ENCODE assay signal across 20 cellular contexts in the genomic region with DNA sequence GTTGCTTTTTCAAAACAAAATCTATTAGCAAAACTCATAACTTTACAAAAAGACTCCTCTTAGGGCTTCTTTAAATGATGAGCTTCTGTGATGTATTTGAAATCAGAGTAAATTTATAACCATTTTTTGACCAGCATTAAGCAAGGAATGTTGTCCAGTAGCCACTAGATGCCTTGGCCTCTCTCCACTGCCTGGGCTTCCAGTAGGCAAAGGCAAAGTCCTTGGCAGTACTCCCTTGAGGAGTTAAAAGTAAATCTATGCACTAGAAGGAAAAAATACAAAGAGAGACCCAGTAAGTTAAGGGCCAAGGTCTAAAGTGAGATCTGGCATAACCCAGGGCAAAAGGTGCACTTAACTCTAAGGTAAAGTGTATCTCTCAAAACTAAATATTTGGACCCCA. TPM values are rescaled to one million over a fixed set of nuclear protein-coding genes. Genes with fewer than 3 reads are reported as not detected.
DNase-seq lines count a peak whose midpoint lies in the region; ATAC-seq and TF ChIP-seq lines count a peak whose summit lies in the region.
"Had no signal": no experiment of that assay in that cellular context is flagged by ENCODE, and none has a peak within 500 bp of the region (broad histone marks: within the 10 kb centered on the region; RNA-seq: fewer than 3 reads in every experiment).

No MANE protein-coding gene starts in this region.

- H3K9me2 ChIP-seq in GM23338 (ENCODE audit: insufficient read depth): no peaks in the 10 kb centered on the region

- H3K4me2 ChIP-seq in GM23338 (no peak overlapping the region), neural progenitor cell (no peak overlapping the region)

- H3K4me1 ChIP-seq in GM23338 (ENCODE audit: insufficient read depth) (peaks cover 20% of the 10 kb centered on the region), neural progenitor cell (peaks cover 30% of the 10 kb centered on the region)
- H3K4me1 ChIP-seq: BE2C had no signal

- no peaks in the 10 kb centered on the region for H3F3A ChIP-seq in GM23338 (replicated peaks; ENCODE audit: low read depth)
- H3F3A ChIP-seq in neural progenitor cell (ENCODE audit: low read depth): peaks cover 17% of the 10 kb centered on the region

- no peak for DNase-seq in GM23338 (ENCODE audit: low spot score)
- peak; percentile 41 for DNase-seq in fibroblast of peridontal ligament (ENCODE audit: extremely low read depth)
- DNase-seq in neural progenitor cell (ENCODE audit: low spot score): no peak
- no peak for DNase-seq in G401 (ENCODE audit: low spot score)
- no peak for DNase-seq in stimulated activated CD4-positive, alpha-beta T cell treated with anti-CD3 and anti-CD28 coated beads, Interleukin-1b, Interleukin-23, amount 100 ng/mL, for 48 hours
- DNase-seq in activated CD4-positive, CD25-positive, alpha-beta regulatory T cell treated with anti-CD3 and anti-CD28 coated beads, Interleukin-2, amount 50 U/mL, for 72 hours: no peak
- DNase-seq: BE2C; C1 segment of cervical spinal cord; CD4-positive, CD25-positive, alpha-beta regulatory T cell; CD8-positive, alpha-beta memory T cell; COR-L47; DMS 273 treated with DMSO at 0.1 percent for 48 hours; DMS53; DND-41; EL had no signal

- H3K27ac ChIP-seq in GM23338 (ENCODE audit: low read depth): no peak overlapping the region
- H3K27ac ChIP-seq in neural progenitor cell: peak overlapping the region; percentile 53
- H3K27ac ChIP-seq: HL-60 had no signal

- peaks cover 4% of the 10 kb centered on the region for H3K27me3 Mint-ChIP-seq in GM23338 (ENCODE audit: insufficient read depth, low read depth, poor library complexity)
- peaks cover 3% of the 10 kb centered on the region for H3K27me3 Mint-ChIP-seq in neural progenitor cell (ENCODE audit: insufficient read depth, low read depth)
- H3K27me3 Mint-ChIP-seq: CD4-positive, CD25-positive, alpha-beta regulatory T cell; CD8-positive, alpha-beta memory T cell had no signal

- H3K4me3 Mint-ChIP-seq in GM23338 (no peak overlapping the region), neural progenitor cell (no peak overlapping the region)
- H3K4me3 Mint-ChIP-seq: CD4-positive, CD25-positive, alpha-beta regulatory T cell; CD8-positive, alpha-beta memory T cell had no signal

- no peaks in the 10 kb centered on the region for H3K79me2 ChIP-seq in GM23338 (replicated peaks; ENCODE audit: insufficient read depth)
- no peaks in the 10 kb centered on the region for H3K79me2 ChIP-seq in neural progenitor cell (ENCODE audit: low read depth)

- H3K9me3 Mint-ChIP-seq in GM23338 (no peaks in the 10 kb centered on the region; the same call in 2 of the 3 replicates), neural progenitor cell (no peaks in the 10 kb centered on the region)

- H3K9ac ChIP-seq in neural progenitor cell: no peak overlapping the region

- H3K36me3 ChIP-seq in GM23338 (ENCODE audit: insufficient read depth) (no peaks in the 10 kb centered on the region), neural progenitor cell (peaks cover 11% of the 10 kb centered on the region)
- H3K36me3 ChIP-seq: BE2C, HAP-1 had no signal

- ATAC-seq in GM23338: no peak

- H3K27ac Mint-ChIP-seq in GM23338 (no peak overlapping the region), neural progenitor cell (no peak overlapping the region)
- H3K27ac Mint-ChIP-seq: CD4-positive, CD25-positive, alpha-beta regulatory T cell; CD8-positive, alpha-beta memory T cell had no signal

- no peak for TF ChIP-seq CTCF in GM23338 (conservative IDR thresholded peaks at IDR 0.05; ENCODE audit: low read depth in 2 of 2)
- no peak for TF ChIP-seq CTCF in neural progenitor cell (IDR thresholded peaks at IDR 0.05)

- H3K9me3 ChIP-seq in neural progenitor cell (ENCODE audit: low read depth): peaks cover 5% of the 10 kb centered on the region
- H3K9me3 ChIP-seq: BE2C, HAP-1 had no signal

- in situ Hi-C loops in G401 (cut with HindIII; ENCODE audit: low sequenced_read_pairs): no loop called here

- H3K4me1 Mint-ChIP-seq in GM23338 (peaks cover 34% of the 10 kb centered on the region), neural progenitor cell (peaks cover 3% of the 10 kb centered on the region)
- H3K4me1 Mint-ChIP-seq: CD4-positive, CD25-positive, alpha-beta regulatory T cell; CD8-positive, alpha-beta memory T cell had no signal

- H3K27me3 ChIP-seq in GM23338 (ENCODE audit: insufficient read depth) (no peaks in the 10 kb centered on the region), neural progenitor cell (no peaks in the 10 kb centered on the region)
- H3K27me3 ChIP-seq: BE2C had no signal

- H2AFZ ChIP-seq in GM23338: peak overlapping the region; percentile 38; the same call in 1 of the 2 replicates
- no peak overlapping the region for H2AFZ ChIP-seq in neural progenitor cell (replicated peaks)

- H3K4me3 ChIP-seq in GM23338 (no peak overlapping the region), neural progenitor cell (no peak overlapping the region)
- H3K4me3 ChIP-seq: HAP-1 had no signal

- H3K36me3 Mint-ChIP-seq in GM23338 (ENCODE audit: low read depth): no peaks in the 10 kb centered on the region; the same call in 2 of the 3 replicates
- H3K36me3 Mint-ChIP-seq in neural progenitor cell: peaks cover 4% of the 10 kb centered on the region

- H4K20me1 ChIP-seq in GM23338 (replicated peaks; ENCODE audit: insufficient read depth) (no peaks in the 10 kb centered on the region), neural progenitor cell (ENCODE audit: low read depth) (no peaks in the 10 kb centered on the region)

TF ChIP-seq in GM23338, 12 proteins besides CTCF, POLR2A, EP300 and RAD21 (continues in another document):
- TF ChIP-seq, protein P1, sequence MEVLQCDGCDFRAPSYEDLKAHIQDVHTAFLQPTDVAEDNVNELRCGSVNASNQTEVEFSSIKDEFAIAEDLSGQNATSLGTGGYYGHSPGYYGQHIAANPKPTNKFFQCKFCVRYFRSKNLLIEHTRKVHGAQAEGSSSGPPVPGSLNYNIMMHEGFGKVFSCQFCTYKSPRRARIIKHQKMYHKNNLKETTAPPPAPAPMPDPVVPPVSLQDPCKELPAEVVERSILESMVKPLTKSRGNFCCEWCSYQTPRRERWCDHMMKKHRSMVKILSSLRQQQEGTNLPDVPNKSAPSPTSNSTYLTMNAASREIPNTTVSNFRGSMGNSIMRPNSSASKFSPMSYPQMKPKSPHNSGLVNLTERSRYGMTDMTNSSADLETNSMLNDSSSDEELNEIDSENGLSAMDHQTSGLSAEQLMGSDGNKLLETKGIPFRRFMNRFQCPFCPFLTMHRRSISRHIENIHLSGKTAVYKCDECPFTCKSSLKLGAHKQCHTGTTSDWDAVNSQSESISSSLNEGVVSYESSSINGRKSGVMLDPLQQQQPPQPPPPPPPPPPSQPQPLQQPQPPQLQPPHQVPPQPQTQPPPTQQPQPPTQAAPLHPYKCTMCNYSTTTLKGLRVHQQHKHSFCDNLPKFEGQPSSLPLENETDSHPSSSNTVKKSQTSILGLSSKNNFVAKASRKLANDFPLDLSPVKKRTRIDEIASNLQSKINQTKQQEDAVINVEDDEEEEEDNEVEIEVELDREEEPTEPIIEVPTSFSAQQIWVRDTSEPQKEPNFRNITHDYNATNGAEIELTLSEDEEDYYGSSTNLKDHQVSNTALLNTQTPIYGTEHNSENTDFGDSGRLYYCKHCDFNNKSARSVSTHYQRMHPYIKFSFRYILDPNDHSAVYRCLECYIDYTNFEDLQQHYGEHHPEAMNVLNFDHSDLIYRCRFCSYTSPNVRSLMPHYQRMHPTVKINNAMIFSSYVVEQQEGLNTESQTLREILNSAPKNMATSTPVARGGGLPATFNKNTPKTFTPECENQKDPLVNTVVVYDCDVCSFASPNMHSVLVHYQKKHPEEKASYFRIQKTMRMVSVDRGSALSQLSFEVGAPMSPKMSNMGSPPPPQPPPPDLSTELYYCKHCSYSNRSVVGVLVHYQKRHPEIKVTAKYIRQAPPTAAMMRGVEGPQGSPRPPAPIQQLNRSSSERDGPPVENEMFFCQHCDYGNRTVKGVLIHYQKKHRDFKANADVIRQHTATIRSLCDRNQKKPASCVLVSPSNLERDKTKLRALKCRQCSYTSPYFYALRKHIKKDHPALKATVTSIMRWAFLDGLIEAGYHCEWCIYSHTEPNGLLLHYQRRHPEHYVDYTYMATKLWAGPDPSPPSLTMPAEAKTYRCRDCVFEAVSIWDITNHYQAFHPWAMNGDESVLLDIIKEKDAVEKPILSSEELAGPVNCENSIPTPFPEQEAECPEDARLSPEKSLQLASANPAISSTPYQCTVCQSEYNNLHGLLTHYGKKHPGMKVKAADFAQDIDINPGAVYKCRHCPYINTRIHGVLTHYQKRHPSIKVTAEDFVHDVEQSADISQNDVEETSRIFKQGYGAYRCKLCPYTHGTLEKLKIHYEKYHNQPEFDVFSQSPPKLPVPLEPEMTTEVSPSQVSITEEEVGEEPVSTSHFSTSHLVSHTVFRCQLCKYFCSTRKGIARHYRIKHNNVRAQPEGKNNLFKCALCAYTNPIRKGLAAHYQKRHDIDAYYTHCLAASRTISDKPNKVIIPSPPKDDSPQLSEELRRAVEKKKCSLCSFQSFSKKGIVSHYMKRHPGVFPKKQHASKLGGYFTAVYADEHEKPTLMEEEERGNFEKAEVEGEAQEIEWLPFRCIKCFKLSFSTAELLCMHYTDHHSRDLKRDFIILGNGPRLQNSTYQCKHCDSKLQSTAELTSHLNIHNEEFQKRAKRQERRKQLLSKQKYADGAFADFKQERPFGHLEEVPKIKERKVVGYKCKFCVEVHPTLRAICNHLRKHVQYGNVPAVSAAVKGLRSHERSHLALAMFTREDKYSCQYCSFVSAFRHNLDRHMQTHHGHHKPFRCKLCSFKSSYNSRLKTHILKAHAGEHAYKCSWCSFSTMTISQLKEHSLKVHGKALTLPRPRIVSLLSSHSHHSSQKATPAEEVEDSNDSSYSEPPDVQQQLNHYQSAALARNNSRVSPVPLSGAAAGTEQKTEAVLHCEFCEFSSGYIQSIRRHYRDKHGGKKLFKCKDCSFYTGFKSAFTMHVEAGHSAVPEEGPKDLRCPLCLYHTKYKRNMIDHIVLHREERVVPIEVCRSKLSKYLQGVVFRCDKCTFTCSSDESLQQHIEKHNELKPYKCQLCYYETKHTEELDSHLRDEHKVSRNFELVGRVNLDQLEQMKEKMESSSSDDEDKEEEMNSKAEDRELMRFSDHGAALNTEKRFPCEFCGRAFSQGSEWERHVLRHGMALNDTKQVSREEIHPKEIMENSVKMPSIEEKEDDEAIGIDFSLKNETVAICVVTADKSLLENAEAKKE (CRISPR knock-in tag; IDR thresholded peaks at IDR 0.05): no peak
- TF ChIP-seq EZH2 (IDR thresholded peaks at IDR 0.05; ENCODE audit: low read depth, unreplicated experiment) (no peak), ZNF331 (CRISPR knock-in tag; IDR thresholded peaks at IDR 0.05; ENCODE audit: low read depth) (no peak)

RNA-seq across cellular contexts. Expression of a gene that starts 9.5 kb away (rescaled TPM):
- 0.08 and 0.17 TPM in 2 replicates for total RNA-seq in GM23338 (2014; rRNA removed; shearing (Covaris generic))
- 0.31 and 0.35 TPM in 2 replicates for polyA plus RNA-seq in GM23338 (2016; fragmentation: Nextera tagmentation; extraction: Ambion mirVana)
- total RNA-seq in neural progenitor cell (ENCODE audit: low replicate concordance): 0.40 and 0.47 TPM in 2 replicates
- total RNA-seq in G401 (2014; rRNA removed; shearing (Covaris generic)): not detected in 2 replicates
- total RNA-seq: A172; CD4-positive, CD25-positive, alpha-beta regulatory T cell; CD8-positive, alpha-beta memory T cell; H4; HT1080 had no signal
- polyA plus RNA-seq: CD4-positive, CD25-positive, alpha-beta regulatory T cell; CD8-positive, alpha-beta memory T cell had no signal
